In the genomic region with DNA sequence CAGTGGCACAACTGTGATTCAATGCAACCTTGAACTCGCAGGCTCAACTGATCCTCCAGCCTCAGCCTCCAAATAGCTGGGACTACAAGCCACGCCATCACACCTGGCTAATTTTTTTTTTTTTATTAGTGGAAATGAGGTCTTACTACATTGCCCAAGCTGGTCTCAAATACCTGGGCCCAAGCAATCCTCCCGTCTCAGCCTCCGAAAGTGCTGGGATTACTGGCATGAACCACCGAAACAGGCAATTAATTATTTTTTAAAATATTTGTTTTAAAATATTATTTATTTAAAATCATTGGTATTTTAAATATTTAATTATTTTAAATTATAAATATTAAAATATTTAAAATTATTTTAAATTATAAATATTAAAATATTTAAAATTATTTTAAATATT, we compare ENCODE assay signal across 21 cellular contexts.
"Had no signal": no experiment of that assay in that cellular context is flagged by ENCODE, and none has a peak within 500 bp of the region (broad histone marks: within the 10 kb centered on the region; RNA-seq: fewer than 3 reads in every experiment).

No MANE protein-coding gene starts in this region.

- DNase-seq: activated CD4-positive, alpha-beta memory T cell treated with anti-CD3 and anti-CD28 coated beads, Interleukin-2, amount 10 ng/mL, durations not matched to agents 7 days and 5 days; activated CD4-positive, alpha-beta T cell treated with anti-CD3 and anti-CD28 coated beads for 1 hour; activated CD4-positive, alpha-beta T cell treated with anti-CD3 and anti-CD28 coated beads for 4 hours; activated CD4-positive, alpha-beta T cell treated with anti-CD3 and anti-CD28 coated beads, Interleukin-2, amount 10 ng/mL, durations not matched to agents 7 days and 5 days; activated CD4-positive, alpha-beta T cell treated with anti-CD3 and anti-CD28 coated beads, Interleukin-2, amount 50 U/mL, for 4 hours; activated CD8-positive, alpha-beta memory T cell treated with anti-CD3 and anti-CD28 coated beads, Interleukin-2, amount 50 U/mL, for 48 hours; activated gamma-delta T cell; activated naive CD4-positive, alpha-beta T cell; activated naive CD4-positive, alpha-beta T cell treated with anti-CD3 and anti-CD28 coated beads, Interleukin-2, amount 10 ng/mL, durations not matched to agents 7 days and 5 days; activated naive CD8-positive, alpha-beta T cell treated with anti-CD3 and anti-CD28 coated beads, Interleukin-2, amount 10 ng/mL, durations not matched to agents 7 days and 5 days; activated T-cell treated with anti-CD3 and anti-CD28 coated beads for 4 hours; activated T-cell treated with anti-CD3 and anti-CD28 coated beads, Interleukin-2, amount 50 U/mL, for 24 hours; activated T-cell treated with anti-CD3 and anti-CD28 coated beads, Interleukin-2, amount 50 U/mL, for 72 hours; central memory CD4-positive, alpha-beta T cell; cerebellar nuclear complex; colonic mucosa; effector CD8-positive, alpha-beta T cell; esophagus squamous epithelium; foreskin melanocyte; head of caudate nucleus; T-helper 2 cell had no signal
